ENCODE assay signal across 9 cellular contexts in genomic region chr10:89643431-89643811, GRCh38. TPM values are rescaled to one million over a fixed set of nuclear protein-coding genes. Genes with fewer than 3 reads are reported as not detected.
DNase-seq lines count a peak whose midpoint lies in the region; ATAC-seq, FAIRE-seq and TF ChIP-seq lines count a peak whose summit lies in the region.
"Had no signal": no experiment of that assay in that cellular context is flagged by ENCODE, and none has a peak within 500 bp of the region (broad histone marks: within the 10 kb centered on the region; RNA-seq: fewer than 3 reads in every experiment).

No MANE protein-coding gene starts in this region.

- no peaks in the 10 kb centered on the region for H3K4me1 ChIP-seq in esophagus (ENCODE audit: control insufficient read depth in 2 of 2, insufficient read depth in 2 of 2, low read length in 1 of 2)
- peaks cover 5 to 7% (median 6%) of the 10 kb centered on the region in 3 donors for H3K4me1 ChIP-seq in pancreas

- peaks cover under 1% of the 10 kb centered on the region; the same call in 1 of the 2 replicates for H3K9me3 ChIP-seq in MG63
- H3K9me3 ChIP-seq in esophagus (ENCODE audit: control insufficient read depth in 2 of 2, insufficient read depth in 1 of 2, low read depth in 1 of 2, low read length in 1 of 2): no peaks in the 10 kb centered on the region
- H3K9me3 ChIP-seq in pancreas: no peaks in the 10 kb centered on the region

- H3K4me3 Mint-ChIP-seq in activated CD4-positive, alpha-beta memory T cell treated with anti-CD3 and anti-CD28 coated beads, Interleukin-2, amount 10 ng/mL, durations not matched to agents 7 days and 5 days: no peak overlapping the region
- H3K4me3 Mint-ChIP-seq in activated CD8-positive, alpha-beta T cell treated with anti-CD3 and anti-CD28 coated beads, Interleukin-2, amount 10 ng/mL, durations not matched to agents 7 days and 5 days: no peak overlapping the region
- H3K4me3 Mint-ChIP-seq in Calu3 (ENCODE audit: low read depth, unreplicated experiment): no peak overlapping the region

- peaks cover 4% of the 10 kb centered on the region for H3K36me3 Mint-ChIP-seq in activated CD4-positive, alpha-beta memory T cell treated with anti-CD3 and anti-CD28 coated beads, Interleukin-2, amount 10 ng/mL, durations not matched to agents 7 days and 5 days (ENCODE audit: low read depth)
- H3K36me3 Mint-ChIP-seq in activated CD8-positive, alpha-beta T cell treated with anti-CD3 and anti-CD28 coated beads, Interleukin-2, amount 10 ng/mL, durations not matched to agents 7 days and 5 days (ENCODE audit: low read depth): no peaks in the 10 kb centered on the region
- no peaks in the 10 kb centered on the region for H3K36me3 Mint-ChIP-seq in Calu3 (ENCODE audit: insufficient read depth, unreplicated experiment)
- H3K36me3 Mint-ChIP-seq: naive B cell had no signal

- 2 to 4% methylated on average over 2 of the region's 2 CpGs for WGBS in esophagus, 2 donors
- 0 to 2% methylated on average over 2 of the region's 2 CpGs for whole genome bisulfite sequencing in pancreas, 2 donors

- POLR2A ChIA-PET in activated CD4-positive, alpha-beta memory T cell treated with anti-CD3 and anti-CD28 coated beads, Interleukin-2, amount 10 ng/mL, durations not matched to agents 7 days and 5 days (lab: Charles Lee): interaction anchor here (0.9 to 2.5 kb wide), 16 partner anchors 10 to 311 kb away, joined by 3 to 43 read pairs (median 4); partner anchors contain the start of genes IFIT1, IFIT5 and KIF20B
- POLR2A ChIA-PET in activated CD8-positive, alpha-beta T cell treated with anti-CD3 and anti-CD28 coated beads, Interleukin-2, amount 10 ng/mL, durations not matched to agents 7 days and 5 days (lab: Charles Lee): interaction anchor here (0.6 to 2.5 kb wide), 5 partner anchors 13 to 341 kb away, joined by 3 to 29 read pairs (median 4); partner anchors contain the start of genes IFIT2, IFIT5 and KIF20B

- H3K27me3 ChIP-seq in MG63: no peaks in the 10 kb centered on the region
- no peaks in the 10 kb centered on the region for H3K27me3 ChIP-seq in esophagus (ENCODE audit: control insufficient read depth in 1 of 2, insufficient read depth in 2 of 2, low read length in 2 of 2)
- H3K27me3 ChIP-seq in pancreas: no peaks in the 10 kb centered on the region

- H3K27ac ChIP-seq in C4-2B: peak overlapping the region; percentile 94; the same call in 1 of the 2 replicates
- no peak overlapping the region for H3K27ac ChIP-seq in esophagus (ENCODE audit: low read depth in 2 of 2, low read length in 1 of 2)
- H3K27ac ChIP-seq in pancreas: peak overlapping the region in 1 of 4 donors; percentile 25

- no peak overlapping the region for H3K27ac Mint-ChIP-seq in activated CD4-positive, alpha-beta memory T cell treated with anti-CD3 and anti-CD28 coated beads, Interleukin-2, amount 10 ng/mL, durations not matched to agents 7 days and 5 days
- H3K27ac Mint-ChIP-seq in activated CD8-positive, alpha-beta T cell treated with anti-CD3 and anti-CD28 coated beads, Interleukin-2, amount 10 ng/mL, durations not matched to agents 7 days and 5 days: no peak overlapping the region
- H3K27ac Mint-ChIP-seq in Calu3 (ENCODE audit: unreplicated experiment): no peak overlapping the region
- H3K27ac Mint-ChIP-seq: naive B cell had no signal

- no peak for ATAC-seq in pancreas
- ATAC-seq in activated CD8-positive, alpha-beta T cell treated with anti-CD3 and anti-CD28 coated beads, Interleukin-2, amount 10 ng/mL, durations not matched to agents 7 days and 5 days: no peak

- TF ChIP-seq CTCF in C4-2B (conservative IDR thresholded peaks at IDR 0.05) (no peak), pancreas (IDR thresholded peaks at IDR 0.05) (no peak), Calu3 (IDR thresholded peaks at IDR 0.05; ENCODE audit: unreplicated experiment) (no peak)

- CTCF ChIA-PET in activated CD4-positive, alpha-beta memory T cell treated with anti-CD3 and anti-CD28 coated beads, Interleukin-2, amount 10 ng/mL, durations not matched to agents 7 days and 5 days (lab: Charles Lee): interaction anchor here (0.9 to 1.6 kb wide), 4 partner anchors 56 to 1228 kb away, joined by 3 to 7 read pairs (median 3); partner anchors contain the start of genes IFIT5, KIF20B and RPP30
- CTCF ChIA-PET in activated CD8-positive, alpha-beta T cell treated with anti-CD3 and anti-CD28 coated beads, Interleukin-2, amount 10 ng/mL, durations not matched to agents 7 days and 5 days (lab: Charles Lee): interaction anchor here (0.7 to 1.8 kb wide), 4 partner anchors 14 to 275 kb away, joined by 3 to 8 read pairs (median 3); partner anchors contain the start of gene KIF20B
- CTCF ChIA-PET in Calu3 (lab: Charles Lee): interaction anchor here (1.5 to 1.8 kb wide), 2 partner anchors 10 to 58 kb away, joined by 6 read pairs; partner anchors contain the start of gene KIF20B

- H3K4me3 ChIP-seq in MG63 (peak overlapping the region; percentile 74), esophagus (ENCODE audit: low read depth in 1 of 2, low read length in 2 of 2) (peak overlapping the region; percentile 72 to 92), pancreas (peak overlapping the region in 3 of 4 donors; percentile 77 to 94 (median 86))

- intact Hi-C loops in pancreas (cut with DNase I) (no loop called here), Calu3 (cut with micrococcal nuclease; ENCODE audit: unreplicated experiment) (loop anchor here (5.0 kb wide), 1 partner anchor 216 kb away; no protein-coding TSS in a partner anchor)

- no TSS peak for BruUV-seq in Calu3 (replicated peaks; lab: Mats Ljungman, UMichigan)

- no peak for DNase-seq in MG63
- no peak for DNase-seq in pancreas
- DNase-seq in activated CD4-positive, alpha-beta memory T cell treated with anti-CD3 and anti-CD28 coated beads, Interleukin-2, amount 10 ng/mL, durations not matched to agents 7 days and 5 days: no peak
- no peak for DNase-seq in activated CD8-positive, alpha-beta T cell treated with anti-CD3 and anti-CD28 coated beads, Interleukin-2, amount 10 ng/mL, durations not matched to agents 7 days and 5 days
- no peak for DNase-seq in NCI-H1092 treated with DMSO at 0.1 percent for 48 hours (lab: John Stamatoyannopoulos, UW)
- no peak for DNase-seq in Calu3

- H3K9me3 Mint-ChIP-seq in activated CD4-positive, alpha-beta memory T cell treated with anti-CD3 and anti-CD28 coated beads, Interleukin-2, amount 10 ng/mL, durations not matched to agents 7 days and 5 days: no peaks in the 10 kb centered on the region
- no peaks in the 10 kb centered on the region for H3K9me3 Mint-ChIP-seq in activated CD8-positive, alpha-beta T cell treated with anti-CD3 and anti-CD28 coated beads, Interleukin-2, amount 10 ng/mL, durations not matched to agents 7 days and 5 days (ENCODE audit: insufficient read depth)
- no peaks in the 10 kb centered on the region for H3K9me3 Mint-ChIP-seq in Calu3 (ENCODE audit: low read depth, unreplicated experiment)
- H3K9me3 Mint-ChIP-seq: naive B cell had no signal

- peaks cover 10% of the 10 kb centered on the region for H3K4me1 Mint-ChIP-seq in activated CD4-positive, alpha-beta memory T cell treated with anti-CD3 and anti-CD28 coated beads, Interleukin-2, amount 10 ng/mL, durations not matched to agents 7 days and 5 days
- H3K4me1 Mint-ChIP-seq in activated CD8-positive, alpha-beta T cell treated with anti-CD3 and anti-CD28 coated beads, Interleukin-2, amount 10 ng/mL, durations not matched to agents 7 days and 5 days (ENCODE audit: low read depth): peaks cover 12% of the 10 kb centered on the region
- H3K4me1 Mint-ChIP-seq in Calu3 (ENCODE audit: low read depth, unreplicated experiment): peaks cover 19% of the 10 kb centered on the region

- peaks cover 7% of the 10 kb centered on the region for H3K27me3 Mint-ChIP-seq in activated CD4-positive, alpha-beta memory T cell treated with anti-CD3 and anti-CD28 coated beads, Interleukin-2, amount 10 ng/mL, durations not matched to agents 7 days and 5 days
- peaks cover 22% of the 10 kb centered on the region for H3K27me3 Mint-ChIP-seq in activated CD8-positive, alpha-beta T cell treated with anti-CD3 and anti-CD28 coated beads, Interleukin-2, amount 10 ng/mL, durations not matched to agents 7 days and 5 days (ENCODE audit: low read depth)
- H3K27me3 Mint-ChIP-seq in Calu3 (ENCODE audit: unreplicated experiment): no peaks in the 10 kb centered on the region

- no peaks in the 10 kb centered on the region for H3K36me3 ChIP-seq in MG63
- no peaks in the 10 kb centered on the region for H3K36me3 ChIP-seq in esophagus (ENCODE audit: control insufficient read depth in 2 of 2, insufficient read depth in 2 of 2, low read length in 1 of 2)
- H3K36me3 ChIP-seq in pancreas: no peaks in the 10 kb centered on the region

- FAIRE-seq in pancreas (lab: Jason Lieb, UNC): no peak

RNA-seq across cellular contexts. Expression of gene PANK1, which starts 1.6 kb away (rescaled TPM):
- total RNA-seq in MG63 (2014; rRNA removed; shearing (Covaris generic); ENCODE audit: low replicate concordance): 0.30 and 3.9 TPM in 2 replicates
- polyA plus RNA-seq in esophagus (1 to 10 TPM; 1.5 to 2.6 TPM), pancreas (1 to 10 TPM in 1 of 2 donors, under 1 TPM in 1; 0.46 to 1.1 TPM)
- total RNA-seq in pancreas (1 to 10 TPM; 1.9 to 3.5 (median 2.5) TPM), Calu3 (2022) (5.8 and 8.6 TPM in 2 replicates)
- total RNA-seq in activated CD4-positive, alpha-beta memory T cell treated with anti-CD3 and anti-CD28 coated beads, Interleukin-2, amount 10 ng/mL, durations not matched to agents 7 days and 5 days: 1 to 10 TPM; 4.7 to 6.1 TPM
- 1 to 10 TPM; 6.4 to 7.0 TPM for total RNA-seq in activated CD8-positive, alpha-beta T cell treated with anti-CD3 and anti-CD28 coated beads, Interleukin-2, amount 10 ng/mL, durations not matched to agents 7 days and 5 days

RNA-seq across cellular contexts. Expression of gene KIF20B, which starts 58.0 kb away (rescaled TPM):
- total RNA-seq in MG63 (2014; rRNA removed; shearing (Covaris generic); ENCODE audit: low replicate concordance): 8.2 and 20.6 TPM in 2 replicates
- polyA plus RNA-seq in esophagus (1 to 10 TPM; 3.3 to 3.6 TPM), pancreas (under 1 TPM; 0.34 to 0.99 TPM)
- total RNA-seq in pancreas (1 to 10 TPM in 5 of 6 donors, under 1 TPM in 1; 0.60 to 2.5 (median 1.8) TPM), Calu3 (2022) (38.4 and 39.9 TPM in 2 replicates)
- total RNA-seq in activated CD4-positive, alpha-beta memory T cell treated with anti-CD3 and anti-CD28 coated beads, Interleukin-2, amount 10 ng/mL, durations not matched to agents 7 days and 5 days: 10 to 100 TPM; 82.1 to 83.5 TPM
- 10 to 100 TPM; 68.9 to 78.4 TPM for total RNA-seq in activated CD8-positive, alpha-beta T cell treated with anti-CD3 and anti-CD28 coated beads, Interleukin-2, amount 10 ng/mL, durations not matched to agents 7 days and 5 days
